ENCODE assay signal across 1 cellular context in genomic region chr10:3426190-3426845, GRCh38.
TF ChIP-seq lines count a peak whose summit lies in the region.

No MANE protein-coding gene starts in this region.

TF ChIP-seq in HepG2, 621 proteins besides CTCF, POLR2A, EP300 and RAD21 (continued from another document):
- TF ChIP-seq ZFP91 (CRISPR knock-in tag; IDR thresholded peaks at IDR 0.05; ENCODE audit: borderline replicate concordance): no peak
- TF ChIP-seq MNT (IDR thresholded peaks at IDR 0.05): no peak
- no peak for TF ChIP-seq KDM4B (CRISPR knock-in tag; IDR thresholded peaks at IDR 0.05)
- no peak for TF ChIP-seq ZSCAN9 (CRISPR knock-in tag; IDR thresholded peaks at IDR 0.05; ENCODE audit: borderline replicate concordance)
- no peak for TF ChIP-seq ZNF788 (CRISPR knock-in tag; IDR thresholded peaks at IDR 0.05; ENCODE audit: borderline replicate concordance)
- no peak for TF ChIP-seq ZNF678 (CRISPR knock-in tag; IDR thresholded peaks at IDR 0.05)
- TF ChIP-seq CEBPZ (IDR thresholded peaks at IDR 0.05; ENCODE audit: low read length): no peak
- no peak for TF ChIP-seq ZMYM3 (CRISPR knock-in tag; IDR thresholded peaks at IDR 0.05)
- TF ChIP-seq PAXIP1 (CRISPR knock-in tag; conservative IDR thresholded peaks at IDR 0.05): peak; percentile 74
- TF ChIP-seq NCOA2 (CRISPR knock-in tag; IDR thresholded peaks at IDR 0.05): peak; percentile 22; the same call in 1 of the 2 replicates
- TF ChIP-seq MYC (CRISPR knock-in tag; IDR thresholded peaks at IDR 0.05; ENCODE audit: borderline replicate concordance): no peak
- TF ChIP-seq ZNF670 (CRISPR knock-in tag; IDR thresholded peaks at IDR 0.05; ENCODE audit: borderline replicate concordance): no peak
- TF ChIP-seq SNAPC2 (CRISPR knock-in tag; IDR thresholded peaks at IDR 0.05): no peak
- TF ChIP-seq, protein P1, sequence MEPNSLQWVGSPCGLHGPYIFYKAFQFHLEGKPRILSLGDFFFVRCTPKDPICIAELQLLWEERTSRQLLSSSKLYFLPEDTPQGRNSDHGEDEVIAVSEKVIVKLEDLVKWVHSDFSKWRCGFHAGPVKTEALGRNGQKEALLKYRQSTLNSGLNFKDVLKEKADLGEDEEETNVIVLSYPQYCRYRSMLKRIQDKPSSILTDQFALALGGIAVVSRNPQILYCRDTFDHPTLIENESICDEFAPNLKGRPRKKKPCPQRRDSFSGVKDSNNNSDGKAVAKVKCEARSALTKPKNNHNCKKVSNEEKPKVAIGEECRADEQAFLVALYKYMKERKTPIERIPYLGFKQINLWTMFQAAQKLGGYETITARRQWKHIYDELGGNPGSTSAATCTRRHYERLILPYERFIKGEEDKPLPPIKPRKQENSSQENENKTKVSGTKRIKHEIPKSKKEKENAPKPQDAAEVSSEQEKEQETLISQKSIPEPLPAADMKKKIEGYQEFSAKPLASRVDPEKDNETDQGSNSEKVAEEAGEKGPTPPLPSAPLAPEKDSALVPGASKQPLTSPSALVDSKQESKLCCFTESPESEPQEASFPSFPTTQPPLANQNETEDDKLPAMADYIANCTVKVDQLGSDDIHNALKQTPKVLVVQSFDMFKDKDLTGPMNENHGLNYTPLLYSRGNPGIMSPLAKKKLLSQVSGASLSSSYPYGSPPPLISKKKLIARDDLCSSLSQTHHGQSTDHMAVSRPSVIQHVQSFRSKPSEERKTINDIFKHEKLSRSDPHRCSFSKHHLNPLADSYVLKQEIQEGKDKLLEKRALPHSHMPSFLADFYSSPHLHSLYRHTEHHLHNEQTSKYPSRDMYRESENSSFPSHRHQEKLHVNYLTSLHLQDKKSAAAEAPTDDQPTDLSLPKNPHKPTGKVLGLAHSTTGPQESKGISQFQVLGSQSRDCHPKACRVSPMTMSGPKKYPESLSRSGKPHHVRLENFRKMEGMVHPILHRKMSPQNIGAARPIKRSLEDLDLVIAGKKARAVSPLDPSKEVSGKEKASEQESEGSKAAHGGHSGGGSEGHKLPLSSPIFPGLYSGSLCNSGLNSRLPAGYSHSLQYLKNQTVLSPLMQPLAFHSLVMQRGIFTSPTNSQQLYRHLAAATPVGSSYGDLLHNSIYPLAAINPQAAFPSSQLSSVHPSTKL (CRISPR knock-in tag; IDR thresholded peaks at IDR 0.05): no peak
- TF ChIP-seq DRAP1 (CRISPR knock-in tag; IDR thresholded peaks at IDR 0.05): no peak
- no peak for TF ChIP-seq NKX3-1 (CRISPR knock-in tag; IDR thresholded peaks at IDR 0.05)
- no peak for TF ChIP-seq ZEB1 (IDR thresholded peaks at IDR 0.05; ENCODE audit: insufficient replicate concordance, low read depth)
- TF ChIP-seq ZMYM4 (CRISPR knock-in tag; IDR thresholded peaks at IDR 0.05): no peak
- TF ChIP-seq ATF7-NPFF (CRISPR knock-in tag; IDR thresholded peaks at IDR 0.05; ENCODE audit: low read depth): no peak
- TF ChIP-seq, protein P2, sequence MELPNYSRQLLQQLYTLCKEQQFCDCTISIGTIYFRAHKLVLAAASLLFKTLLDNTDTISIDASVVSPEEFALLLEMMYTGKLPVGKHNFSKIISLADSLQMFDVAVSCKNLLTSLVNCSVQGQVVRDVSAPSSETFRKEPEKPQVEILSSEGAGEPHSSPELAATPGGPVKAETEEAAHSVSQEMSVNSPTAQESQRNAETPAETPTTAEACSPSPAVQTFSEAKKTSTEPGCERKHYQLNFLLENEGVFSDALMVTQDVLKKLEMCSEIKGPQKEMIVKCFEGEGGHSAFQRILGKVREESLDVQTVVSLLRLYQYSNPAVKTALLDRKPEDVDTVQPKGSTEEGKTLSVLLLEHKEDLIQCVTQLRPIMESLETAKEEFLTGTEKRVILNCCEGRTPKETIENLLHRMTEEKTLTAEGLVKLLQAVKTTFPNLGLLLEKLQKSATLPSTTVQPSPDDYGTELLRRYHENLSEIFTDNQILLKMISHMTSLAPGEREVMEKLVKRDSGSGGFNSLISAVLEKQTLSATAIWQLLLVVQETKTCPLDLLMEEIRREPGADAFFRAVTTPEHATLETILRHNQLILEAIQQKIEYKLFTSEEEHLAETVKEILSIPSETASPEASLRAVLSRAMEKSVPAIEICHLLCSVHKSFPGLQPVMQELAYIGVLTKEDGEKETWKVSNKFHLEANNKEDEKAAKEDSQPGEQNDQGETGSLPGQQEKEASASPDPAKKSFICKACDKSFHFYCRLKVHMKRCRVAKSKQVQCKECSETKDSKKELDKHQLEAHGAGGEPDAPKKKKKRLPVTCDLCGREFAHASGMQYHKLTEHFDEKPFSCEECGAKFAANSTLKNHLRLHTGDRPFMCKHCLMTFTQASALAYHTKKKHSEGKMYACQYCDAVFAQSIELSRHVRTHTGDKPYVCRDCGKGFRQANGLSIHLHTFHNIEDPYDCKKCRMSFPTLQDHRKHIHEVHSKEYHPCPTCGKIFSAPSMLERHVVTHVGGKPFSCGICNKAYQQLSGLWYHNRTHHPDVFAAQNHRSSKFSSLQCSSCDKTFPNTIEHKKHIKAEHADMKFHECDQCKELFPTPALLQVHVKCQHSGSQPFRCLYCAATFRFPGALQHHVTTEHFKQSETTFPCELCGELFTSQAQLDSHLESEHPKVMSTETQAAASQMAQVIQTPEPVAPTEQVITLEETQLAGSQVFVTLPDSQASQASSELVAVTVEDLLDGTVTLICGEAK (IDR thresholded peaks at IDR 0.05): no peak
- TF ChIP-seq, protein P2 (CRISPR knock-in tag; IDR thresholded peaks at IDR 0.05): no peak
- no peak for TF ChIP-seq NR1H2 (CRISPR knock-in tag; IDR thresholded peaks at IDR 0.05; ENCODE audit: borderline replicate concordance, low read depth)
- TF ChIP-seq SRSF1 (optimal IDR thresholded peaks at IDR 0.05; ENCODE audit: low read depth, low read length): no peak
- no peak for TF ChIP-seq HOXA5 (CRISPR knock-in tag; IDR thresholded peaks at IDR 0.05)
- TF ChIP-seq SRF (IDR thresholded peaks at IDR 0.05; ENCODE audit: low read depth, low read length): no peak
